Comparison of ENCODE assay signal across 8 cellular contexts in genomic region chr7:37336259-37336658, GRCh38.
A peak's percentile ranks its signal among the peaks of the same experiment; 100 is the strongest.
DNase-seq lines count a peak whose midpoint lies in the region; ATAC-seq and TF ChIP-seq lines count a peak whose summit lies in the region.

No MANE protein-coding gene starts in this region.

- H3K9me2 ChIP-seq in Karpas-422 (replicated peaks; ENCODE audit: insufficient read depth, low read length): no peaks in the 10 kb centered on the region

- ATAC-seq in GM18867 (IDR thresholded peaks at IDR 0.05; ENCODE audit: unreplicated experiment) (peak; percentile 91), GM21619 (IDR thresholded peaks at IDR 0.05; ENCODE audit: unreplicated experiment) (peak; percentile 81), lower lobe of right lung (peak; percentile 75 to 89)

- peak overlapping the region; percentile 26 for H3K4me2 ChIP-seq in Karpas-422 (ENCODE audit: low read depth, low read length, poor library complexity, severe bottlenecking)

- TF ChIP-seq CTCF in lower lobe of right lung (IDR thresholded peaks at IDR 0.05): no peak

- DNase-seq in Karpas-422 (peak; percentile 65), lower lobe of right lung (no peak), NCI-H1092 treated with DMSO at 0.1 percent for 48 hours (lab: John Stamatoyannopoulos, UW) (no peak), NCI-H226 (no peak), NCI-H2029 (lab: John Stamatoyannopoulos, UW) (no peak)
- DNase-seq in effector memory CD4-positive, alpha-beta T cell: no peak

- H3K27ac ChIP-seq in Karpas-422 (ENCODE audit: low read length) (0 out of 2 replicates have a peak overlapping the region, but pooled peaks have one; percentile 4), lower lobe of right lung (peak overlapping the region; percentile 12)
- no peak overlapping the region for H3K27ac ChIP-seq in effector memory CD4-positive, alpha-beta T cell (ENCODE audit: insufficient read depth, low read length, poor library complexity, severe bottlenecking)

- no peaks in the 10 kb centered on the region for H4K20me1 ChIP-seq in Karpas-422 (ENCODE audit: insufficient read depth, low read depth, low read length)

- H2AFZ ChIP-seq in Karpas-422 (ENCODE audit: low read length): no peak overlapping the region

- intact Hi-C loops in lower lobe of right lung (cut with DNase I): no loop called here

- H3K9me3 ChIP-seq in Karpas-422 (ENCODE audit: low read length) (no peaks in the 10 kb centered on the region), lower lobe of right lung (no peaks in the 10 kb centered on the region)
- no peaks in the 10 kb centered on the region for H3K9me3 ChIP-seq in effector memory CD4-positive, alpha-beta T cell (ENCODE audit: control insufficient read depth, low read length)

- H3K4me3 ChIP-seq in Karpas-422 (ENCODE audit: low read length) (no peak overlapping the region), lower lobe of right lung (no peak overlapping the region)
- no peak overlapping the region for H3K4me3 ChIP-seq in effector memory CD4-positive, alpha-beta T cell (ENCODE audit: insufficient read depth, low read depth, low read length, poor library complexity, severe bottlenecking)

- H3K36me3 ChIP-seq in Karpas-422 (ENCODE audit: insufficient read depth, low read length) (peaks cover 48% of the 10 kb centered on the region), lower lobe of right lung (no peaks in the 10 kb centered on the region)
- H3K36me3 ChIP-seq in effector memory CD4-positive, alpha-beta T cell (ENCODE audit: control insufficient read depth, insufficient read depth, low read length): peaks cover 8% of the 10 kb centered on the region

- H3K79me2 ChIP-seq in Karpas-422 (ENCODE audit: low read length): peaks cover 99% of the 10 kb centered on the region

- no peak overlapping the region for H3K9ac ChIP-seq in Karpas-422 (ENCODE audit: low read length)

- H3K4me1 ChIP-seq in Karpas-422 (ENCODE audit: low read length) (peaks cover 45% of the 10 kb centered on the region), lower lobe of right lung (peaks cover 47% of the 10 kb centered on the region)
- peaks cover 6% of the 10 kb centered on the region for H3K4me1 ChIP-seq in effector memory CD4-positive, alpha-beta T cell (ENCODE audit: control insufficient read depth, insufficient read depth, low read length, poor library complexity, severe bottlenecking)

- H3K27me3 ChIP-seq in Karpas-422 (ENCODE audit: low read length): no peaks in the 10 kb centered on the region
- H3K27me3 ChIP-seq in lower lobe of right lung (ENCODE audit: low read depth): no peaks in the 10 kb centered on the region
- H3K27me3 ChIP-seq in effector memory CD4-positive, alpha-beta T cell (replicated peaks; ENCODE audit: control insufficient read depth, insufficient read depth, low read length, poor library complexity, severe bottlenecking): no peaks in the 10 kb centered on the region
